ENCODE assay signal across 1 cellular context in genomic region chr2:191677091-191677645, GRCh38.
TF ChIP-seq lines count a peak whose summit lies in the region.

No MANE protein-coding gene starts in this region.

TF ChIP-seq in HEK293, 187 proteins besides CTCF, POLR2A, EP300 and RAD21 (continued from another document):
- TF ChIP-seq ATF2 (tag by site-specific recombination; IDR thresholded peaks at IDR 0.05; ENCODE audit: low read depth) (peak; percentile 78), SCRT1 (tag by site-specific recombination; IDR thresholded peaks at IDR 0.05; ENCODE audit: borderline replicate concordance) (no peak), ZNF280D (tag by site-specific recombination; IDR thresholded peaks at IDR 0.05) (no peak), ZNF112 (tag by site-specific recombination; IDR thresholded peaks at IDR 0.05) (no peak), OVOL3 (tag by site-specific recombination; IDR thresholded peaks at IDR 0.05) (no peak), BCL11A (tag by site-specific recombination; IDR thresholded peaks at IDR 0.05; ENCODE audit: low read depth) (no peak), ZSCAN30 (tag by site-specific recombination; IDR thresholded peaks at IDR 0.05) (no peak), ZSCAN18 (tag by site-specific recombination; IDR thresholded peaks at IDR 0.05) (no peak), ZNF362 (tag by site-specific recombination; IDR thresholded peaks at IDR 0.05) (no peak), ZNF366 (tag by site-specific recombination; conservative IDR thresholded peaks at IDR 0.05) (no peak), INSM2 (tag by site-specific recombination; IDR thresholded peaks at IDR 0.05) (peak; percentile 46; the same call in 1 of the 2 replicates), PRDM4 (tag by site-specific recombination; IDR thresholded peaks at IDR 0.05) (0 out of 2 replicates have a peak, but pooled peaks have one; percentile 14), ZBTB21 (tag by site-specific recombination; IDR thresholded peaks at IDR 0.05) (peak; percentile 42; the same call in 1 of the 2 replicates), ZNF132 (tag by site-specific recombination; IDR thresholded peaks at IDR 0.05; ENCODE audit: borderline replicate concordance) (no peak), ZNF335 (tag by site-specific recombination; conservative IDR thresholded peaks at IDR 0.05) (peak; percentile 41)
